ENCODE assay signal across 1 cellular context in genomic region chr12:107318554-107318803, GRCh38.
A peak's percentile ranks its signal among the peaks of the same experiment; 100 is the strongest.
TF ChIP-seq lines count a peak whose summit lies in the region.

No MANE protein-coding gene starts in this region.

TF ChIP-seq in HepG2, 621 proteins besides CTCF, POLR2A, EP300 and RAD21 (continued from another document):
- TF ChIP-seq ZNF710 (CRISPR knock-in tag; IDR thresholded peaks at IDR 0.05; ENCODE audit: borderline replicate concordance) (no peak), ATM (IDR thresholded peaks at IDR 0.05; ENCODE audit: borderline replicate concordance) (no peak), ZNF512 (CRISPR knock-in tag; IDR thresholded peaks at IDR 0.05) (no peak), YEATS4 (CRISPR knock-in tag; IDR thresholded peaks at IDR 0.05; ENCODE audit: borderline replicate concordance) (0 out of 2 replicates have a peak, but pooled peaks have one; percentile 6), ASH2L (IDR thresholded peaks at IDR 0.05; ENCODE audit: insufficient read length, low read depth, low read length) (peak; percentile 25)
